Comparison of ENCODE assay signal across 11 cellular contexts in genomic region chr12:64691227-64691792, GRCh38.
DNase-seq lines count a peak whose midpoint lies in the region; ATAC-seq and TF ChIP-seq lines count a peak whose summit lies in the region.
"Had no signal": no experiment of that assay in that cellular context is flagged by ENCODE, and none has a peak within 500 bp of the region (broad histone marks: within the 10 kb centered on the region; RNA-seq: fewer than 3 reads in every experiment).

No MANE protein-coding gene starts in this region.

- H3K27ac ChIP-seq in GM23338 (ENCODE audit: low read depth) = peak overlapping the region; percentile 88
- H3K27ac ChIP-seq: SJSA1 had no signal

- peaks cover 47% of the 10 kb centered on the region for H3K4me1 ChIP-seq in GM23338 (ENCODE audit: insufficient read depth)
- H3K4me1 ChIP-seq: SJSA1 had no signal

- ATAC-seq in GM23338 = peak; percentile 66
- ATAC-seq in GM18511 (IDR thresholded peaks at IDR 0.05; ENCODE audit: unreplicated experiment) = no peak

- H3K27me3 Mint-ChIP-seq in GM23338 (ENCODE audit: insufficient read depth, low read depth, poor library complexity) = peaks cover 7% of the 10 kb centered on the region
- H3K27me3 Mint-ChIP-seq in brain = no peaks in the 10 kb centered on the region
- no peaks in the 10 kb centered on the region for H3K27me3 Mint-ChIP-seq in neural crest cell (ENCODE audit: low read depth)

- TF ChIP-seq CTCF in GM23338 (conservative IDR thresholded peaks at IDR 0.05; ENCODE audit: low read depth in 2 of 2) = no peak
- no peak for TF ChIP-seq CTCF in brain (conservative IDR thresholded peaks at IDR 0.05)
- no peak for TF ChIP-seq CTCF in neural crest cell (conservative IDR thresholded peaks at IDR 0.05)

- H3F3A ChIP-seq in GM23338 (replicated peaks; ENCODE audit: low read depth) = 0 out of 2 replicates have a peak, but pooled peaks cover 7% of the 10 kb centered on the region

- H2AFZ ChIP-seq in GM23338 = no peak overlapping the region

- H3K4me3 ChIP-seq in GM23338 = peak overlapping the region; percentile 41
- H3K4me3 ChIP-seq: SJSA1 had no signal

- peak; percentile 85 for DNase-seq in GM23338 (ENCODE audit: low spot score)
- peak; percentile 52 for DNase-seq in NCI-H2107 (lab: John Stamatoyannopoulos, UW)
- DNase-seq in neural crest cell (ENCODE audit: low read depth, low spot score) = no peak
- DNase-seq in activated CD4-positive, CD25-positive, alpha-beta regulatory T cell (lab: John Stamatoyannopoulos, UW) = no peak
- DNase-seq in T-helper 2 cell = no peak
- DNase-seq: mammary epithelial cell; NCI-H2081; stimulated activated naive CD4-positive, alpha-beta T cell treated with Interleukin-2 at 50 U/mL for 16 hours had no signal

- peaks cover 18% of the 10 kb centered on the region for H3K79me2 ChIP-seq in GM23338 (replicated peaks; ENCODE audit: insufficient read depth)

- H3K27ac Mint-ChIP-seq in GM23338 (peak overlapping the region; percentile 93), brain (peak overlapping the region in 3 of 5 experiments; percentile 62 to 92 (median 70)), neural crest cell (ENCODE audit: unreplicated experiment) (peak overlapping the region; percentile 95)

- 0 out of 2 replicates have a peak, but pooled peaks cover 7% of the 10 kb centered on the region for H3K36me3 ChIP-seq in GM23338 (ENCODE audit: insufficient read depth)

- H3K4me1 Mint-ChIP-seq in GM23338 = peaks cover 58% of the 10 kb centered on the region
- peaks cover 58% of the 10 kb centered on the region for H3K4me1 Mint-ChIP-seq in brain
- peaks cover 47% of the 10 kb centered on the region for H3K4me1 Mint-ChIP-seq in neural crest cell

- H3K9me2 ChIP-seq in GM23338 (ENCODE audit: insufficient read depth) = no peaks in the 10 kb centered on the region

- H3K9me3 Mint-ChIP-seq in GM23338 (no peaks in the 10 kb centered on the region; the same call in 2 of the 3 replicates), brain (peaks cover 0 to 3% (median 0%) of the 10 kb centered on the region in 5 experiments), neural crest cell (no peaks in the 10 kb centered on the region)

- H3K27me3 ChIP-seq in GM23338 (ENCODE audit: insufficient read depth) = no peaks in the 10 kb centered on the region
- H3K27me3 ChIP-seq: SJSA1 had no signal

- peak overlapping the region; percentile 74 for H3K4me2 ChIP-seq in GM23338

- H4K20me1 ChIP-seq in GM23338 (replicated peaks; ENCODE audit: insufficient read depth) = peaks cover 3% of the 10 kb centered on the region; the same call in 1 of the 2 replicates

- H3K4me3 Mint-ChIP-seq in GM23338 (peak overlapping the region; percentile 54), brain (peak overlapping the region in 3 of 5 experiments; percentile 14 to 63 (median 28)), neural crest cell (no peak overlapping the region)

- peaks cover 39% of the 10 kb centered on the region for H3K36me3 Mint-ChIP-seq in GM23338 (ENCODE audit: low read depth)
- no peaks in the 10 kb centered on the region for H3K36me3 Mint-ChIP-seq in brain
- peaks cover 4% of the 10 kb centered on the region for H3K36me3 Mint-ChIP-seq in neural crest cell (ENCODE audit: low read depth)

TF ChIP-seq in GM23338, 12 proteins besides CTCF, POLR2A, EP300 and RAD21 (continues in another document):
- TF ChIP-seq JUNB (IDR thresholded peaks at IDR 0.05; ENCODE audit: unreplicated experiment) = no peak
- no peak for TF ChIP-seq NANOG (IDR thresholded peaks at IDR 0.05; ENCODE audit: borderline replicate concordance)
- TF ChIP-seq ETS1 (IDR thresholded peaks at IDR 0.05) = no peak
- TF ChIP-seq EZH2phosphoT487 (IDR thresholded peaks at IDR 0.05; ENCODE audit: unreplicated experiment) = no peak
- TF ChIP-seq ZNF331 (CRISPR knock-in tag; IDR thresholded peaks at IDR 0.05; ENCODE audit: low read depth) = no peak
- no peak for TF ChIP-seq CREB1 (CRISPR knock-in tag; IDR thresholded peaks at IDR 0.05; ENCODE audit: low read depth)
- TF ChIP-seq REST (IDR thresholded peaks at IDR 0.05; ENCODE audit: unreplicated experiment) = no peak

Comparison
In these comparisons a context has a peak if more than half of its experiments do, and no peak if none do; other contexts are left out.
1. DNase-seq: peak in GM23338 (single experiment) and NCI-H2107 (single experiment); none in neural crest cell (single experiment), activated CD4-positive, CD25-positive, alpha-beta regulatory T cell (0 of 4) and T-helper 2 cell (0 of 5).
2. Peak in every context shown above with its lines, with median percentiles within 50 percentile points of each other: H3K27ac Mint-ChIP-seq.